8 cellular contexts compared by ENCODE assay signal in genomic region chr17:18038861-18039534, GRCh38. TPM values are rescaled to one million over a fixed set of nuclear protein-coding genes. Genes with fewer than 3 reads are reported as not detected.
A peak's percentile ranks its signal among the peaks of the same experiment; 100 is the strongest.
DNase-seq lines count a peak whose midpoint lies in the region; ATAC-seq, FAIRE-seq and TF ChIP-seq lines count a peak whose summit lies in the region.

Gene ATPAF2, minus strand, starts transcription at chr17:18039168. Its CDS starts 155 bp downstream, at chr17:18039013.
Gene GID4, plus strand, starts transcription at chr17:18039408. Its CDS starts 57 bp downstream, at chr17:18039465.

- H3K79me2 ChIP-seq in HepG2 (ENCODE audit: insufficient read depth, low read length), result peaks cover 21% of the 10 kb centered on the region

- peaks cover 28% of the 10 kb centered on the region for H3K4me1 ChIP-seq in CD4-positive, CD25-positive, alpha-beta regulatory T cell (ENCODE audit: control insufficient read depth, insufficient read depth, low read length, poor library complexity, severe bottlenecking)
- peaks cover 60% of the 10 kb centered on the region for H3K4me1 ChIP-seq in HepG2 (ENCODE audit: insufficient read depth, low read length)

- no peaks in the 10 kb centered on the region for H3K9me3 Mint-ChIP-seq in CD4-positive, CD25-positive, alpha-beta regulatory T cell

- POLR2A ChIA-PET in HepG2 (lab: Yijun Ruan, JAX), result no interaction called here

- intact Hi-C loops in HepG2 (cut with micrococcal nuclease; ENCODE audit: unreplicated experiment), result no loop called here

- H3K4me3 ChIP-seq in CD4-positive, CD25-positive, alpha-beta regulatory T cell (ENCODE audit: low read depth, low read length), result peak within 1 kb of the TSS; percentile 80
- peak within 1 kb of the TSS; percentile 73 to 89 (median 89) for H3K4me3 ChIP-seq in HepG2 (replicated peaks in 1 of 3; ENCODE audit: insufficient read depth in 1 of 3, low read depth in 2 of 3, low read length in 3 of 3)

- CTCF ChIA-PET in HepG2 (lab: Yijun Ruan, JAX; ENCODE audit: low intra/inter-chr PET ratio, low total read pairs), result no interaction called here

- H3K9ac ChIP-seq in HepG2 (ENCODE audit: insufficient read depth, low read depth, low read length), result peak within 1 kb of the TSS; percentile 81

- H3K36me3 ChIP-seq in CD4-positive, CD25-positive, alpha-beta regulatory T cell (ENCODE audit: control insufficient read depth, insufficient read depth, low read length), result no peaks in the 10 kb centered on the region
- H3K36me3 ChIP-seq in HepG2 (replicated peaks in 1 of 2; ENCODE audit: control insufficient read depth in 1 of 2, insufficient read depth in 2 of 2, low read length in 2 of 2), result 0 out of 5 replicates have a peak, but pooled peaks cover 0 to under 1% of the 10 kb centered on the region in 2 experiments

- WGBS in HepG2 (ENCODE audit: low lambda C conversion rate), result 1% methylated on average over 15 of the region's 67 CpGs

- H3K27ac Mint-ChIP-seq in CD4-positive, CD25-positive, alpha-beta regulatory T cell, result peak within 1 kb of the TSS; percentile 92 to 99 (median 97)

- H3K9me3 ChIP-seq in CD4-positive, CD25-positive, alpha-beta regulatory T cell (ENCODE audit: control insufficient read depth in 2 of 2, low read length in 2 of 2), result no peaks in the 10 kb centered on the region
- H3K9me3 ChIP-seq in HepG2 (ENCODE audit: low read length), result no peaks in the 10 kb centered on the region

- H3K27me3 Mint-ChIP-seq in CD4-positive, CD25-positive, alpha-beta regulatory T cell, result no peaks in the 10 kb centered on the region

- H3K4me1 Mint-ChIP-seq in CD4-positive, CD25-positive, alpha-beta regulatory T cell, result peaks cover 12 to 54% (median 35%) of the 10 kb centered on the region in 4 donors

- DNase-seq in CD4-positive, CD25-positive, alpha-beta regulatory T cell, result peak; percentile 99 to 100 (median 100)
- DNase-seq in NCI-H748 treated with DMSO at 0.1 percent for 48 hours (lab: John Stamatoyannopoulos, UW), result peak; percentile 99
- DNase-seq in activated CD4-positive, alpha-beta T cell treated with anti-CD3 and anti-CD28 coated beads, Interleukin-2, amount 50 U/mL, for 4 hours, result peak; percentile 99
- peak; percentile 100 for DNase-seq in dermis blood vessel endothelial cell
- DNase-seq in HepG2 (ENCODE audit: low spot score), result peak; percentile 96
- DNase-seq in stimulated activated CD4-positive, alpha-beta T cell treated with anti-CD3 and anti-CD28 coated beads, Interleukin-2, amount 100 ng/mL, for 48 hours, result peak; percentile 99 to 100

- TF ChIP-seq RAD21 in HepG2 (CRISPR knock-in tag; IDR thresholded peaks at IDR 0.05), result peak; percentile 55

- in situ Hi-C loops in HepG2 (cut with HindIII; ENCODE audit: extremely low pct_ligation_motif_present, low pct_unique_long_range_greater_than_20kb), result loop anchor here (10.0 kb wide), 1 partner anchor 144 kb away; no protein-coding TSS in a partner anchor

- no peaks in the 10 kb centered on the region; the same call in 1 of the 2 replicates for H4K20me1 ChIP-seq in HepG2 (ENCODE audit: insufficient read depth, low read length)

- H3K27ac ChIP-seq in CD4-positive, CD25-positive, alpha-beta regulatory T cell (ENCODE audit: insufficient read depth, low read length, poor library complexity, severe bottlenecking), result peak within 1 kb of the TSS; percentile 78
- H3K27ac ChIP-seq in HepG2 (ENCODE audit: extremely low read length, insufficient read depth, low read length), result peak within 1 kb of the TSS; percentile 58

- ATAC-seq in CD4-positive, CD25-positive, alpha-beta regulatory T cell (ENCODE audit: low read depth in 2 of 2), result peak; percentile 95
- peak; percentile 87 for ATAC-seq in GM19395 (IDR thresholded peaks at IDR 0.05; ENCODE audit: unreplicated experiment)
- ATAC-seq in HG03558 (IDR thresholded peaks at IDR 0.05; ENCODE audit: extremely low read depth, unreplicated experiment), result peak; percentile 58
- ATAC-seq in HepG2, result peak; percentile 90

- peak; percentile 40 for TF ChIP-seq CTCF in HepG2 (CRISPR knock-in tag; IDR thresholded peaks at IDR 0.05)

- H2AFZ ChIP-seq in HepG2 (ENCODE audit: low read length), result no peak within 1 kb of the TSS

- TF ChIP-seq EP300 in HepG2 (IDR thresholded peaks at IDR 0.05; ENCODE audit: low read depth in 2 of 2, low read length in 2 of 2) (0 out of 4 replicates have a peak, but pooled peaks of 1 of the 2 experiments have one; percentile 32), HepG2 (CRISPR knock-in tag; IDR thresholded peaks at IDR 0.05; ENCODE audit: borderline replicate concordance) (no peak)

- H3K4me2 ChIP-seq in HepG2 (ENCODE audit: low read depth, low read length), result peak within 1 kb of the TSS; percentile 88

- no TSS peak for BruUV-seq in HepG2 (replicated peaks; lab: Mats Ljungman, UMichigan)

- TF ChIP-seq POLR2A in HepG2 (IDR thresholded peaks at IDR 0.05; ENCODE audit: insufficient read depth in 1 of 2, low read depth in 2 of 2, low read length in 2 of 2), result peak; percentile 71 to 83

- H3K4me3 Mint-ChIP-seq in CD4-positive, CD25-positive, alpha-beta regulatory T cell, result peak within 1 kb of the TSS; percentile 96 to 97 (median 97)

- H3K27me3 ChIP-seq in CD4-positive, CD25-positive, alpha-beta regulatory T cell (ENCODE audit: control insufficient read depth, insufficient read depth, low read length), result no peaks in the 10 kb centered on the region
- no peaks in the 10 kb centered on the region; a peak in 1 of 5 replicates for H3K27me3 ChIP-seq in HepG2 (ENCODE audit: control insufficient read depth in 1 of 2, insufficient read depth in 2 of 2, low read length in 2 of 2)

- peak; percentile 89 for FAIRE-seq in HepG2 (lab: Jason Lieb, UNC)

- no peaks in the 10 kb centered on the region for H3K36me3 Mint-ChIP-seq in CD4-positive, CD25-positive, alpha-beta regulatory T cell

TF ChIP-seq in HepG2, 621 proteins besides CTCF, POLR2A, EP300 and RAD21 (continues in another document):
- TF ChIP-seq ZNF777 (CRISPR knock-in tag; IDR thresholded peaks at IDR 0.05), result peak; percentile 35; the same call in 1 of the 2 replicates
- TF ChIP-seq TARDBP (CRISPR knock-in tag; IDR thresholded peaks at IDR 0.05), result peak; percentile 80; the same call in 1 of the 2 replicates
- no peak for TF ChIP-seq ZNF224 (CRISPR knock-in tag; IDR thresholded peaks at IDR 0.05)
- 0 out of 2 replicates have a peak, but pooled peaks have one; percentile 48 for TF ChIP-seq HIVEP1 (CRISPR knock-in tag; IDR thresholded peaks at IDR 0.05)
- peak; percentile 40; the same call in 1 of the 2 replicates for TF ChIP-seq FOSL2 (CRISPR knock-in tag; IDR thresholded peaks at IDR 0.05)

RNA-seq across cellular contexts. Expression of gene ATPAF2, which starts in this region (rescaled TPM):
- total RNA-seq in CD4-positive, CD25-positive, alpha-beta regulatory T cell, result 25.1 TPM
- 10 to 100 TPM; 10.9 to 16.4 (median 13.0) TPM for polyA plus RNA-seq in CD4-positive, CD25-positive, alpha-beta regulatory T cell
- 21.2 and 21.3 TPM in 2 replicates for total RNA-seq in dermis blood vessel endothelial cell
- total RNA-seq in HepG2 (2016; rRNA removed; fragmentation: Illumina TruSeq; extraction: Trizol), result 14.2 and 15.0 TPM in 2 replicates
- 8.8 and 12.0 TPM in 2 replicates for total RNA-seq in HepG2 (2016; cell fraction: cytosol; rRNA removed; fragmentation: Illumina TruSeq; extraction: Trizol; ENCODE audit: low read depth)
- 14.9 and 18.9 TPM in 2 replicates for total RNA-seq in HepG2 (2016; cell fraction: insoluble cytoplasmic fraction; rRNA removed; fragmentation: Illumina TruSeq; extraction: Trizol)
- total RNA-seq in HepG2 (2016; cell fraction: membrane; rRNA removed; fragmentation: Illumina TruSeq; extraction: Trizol), result 9.7 and 14.4 TPM in 2 replicates
- 12.8 and 14.7 TPM in 2 replicates for total RNA-seq in HepG2 (2016; cell fraction: nucleus; rRNA removed; fragmentation: Illumina TruSeq; extraction: Trizol)
- 16.0 and 16.5 TPM in 2 replicates for polyA plus RNA-seq in HepG2 (2011; rRNA removed)
- polyA plus RNA-seq in HepG2 (2011; cell fraction: cytosol; rRNA removed), result 8.0 and 9.7 TPM in 2 replicates
- 46.6 and 61.0 TPM in 2 replicates for polyA plus RNA-seq in HepG2 (2011; cell fraction: nucleus; rRNA removed)
- polyA plus RNA-seq in HepG2 (2012), result 10.3 and 10.4 TPM in 2 replicates
- polyA plus RNA-seq in HepG2 (2016; cell fraction: cytosol; fragmentation: Illumina TruSeq; extraction: Trizol; ENCODE audit: low read depth), result 8.0 and 11.6 TPM in 2 replicates
- 19.2 and 26.7 TPM in 2 replicates for polyA plus RNA-seq in HepG2 (2016; cell fraction: insoluble cytoplasmic fraction; fragmentation: Illumina TruSeq; extraction: Trizol; ENCODE audit: low read depth)
- polyA plus RNA-seq in HepG2 (2016; cell fraction: membrane; fragmentation: Illumina TruSeq; extraction: Trizol; ENCODE audit: low read depth), result 11.3 and 19.5 TPM in 2 replicates
- polyA plus RNA-seq in HepG2 (2016; cell fraction: nucleus; fragmentation: Illumina TruSeq; extraction: Trizol; ENCODE audit: insufficient read depth, low read depth), result 37.0 and 37.2 TPM in 2 replicates
- 18.0 and 28.2 TPM in 2 replicates for polyA minus RNA-seq in HepG2 (2011; rRNA and poly(A)+ RNA removed; ENCODE audit: low replicate concordance)
- polyA minus RNA-seq in HepG2 (2011; cell fraction: cytosol; rRNA and poly(A)+ RNA removed), result 7.1 and 8.4 TPM in 2 replicates
- 23.1 and 28.8 TPM in 2 replicates for polyA minus RNA-seq in HepG2 (2011; cell fraction: nucleus; rRNA and poly(A)+ RNA removed)

RNA-seq across cellular contexts. Expression of gene GID4, which starts in this region (rescaled TPM):
- total RNA-seq in CD4-positive, CD25-positive, alpha-beta regulatory T cell, result 7.3 TPM
- 1 to 10 TPM; 5.1 to 7.0 (median 5.2) TPM for polyA plus RNA-seq in CD4-positive, CD25-positive, alpha-beta regulatory T cell
- total RNA-seq in dermis blood vessel endothelial cell, result 6.3 and 8.8 TPM in 2 replicates
- 4.3 and 5.5 TPM in 2 replicates for total RNA-seq in HepG2 (2016; rRNA removed; fragmentation: Illumina TruSeq; extraction: Trizol)
- 2.5 and 4.3 TPM in 2 replicates for total RNA-seq in HepG2 (2016; cell fraction: cytosol; rRNA removed; fragmentation: Illumina TruSeq; extraction: Trizol; ENCODE audit: low read depth)
- 4.4 and 4.8 TPM in 2 replicates for total RNA-seq in HepG2 (2016; cell fraction: insoluble cytoplasmic fraction; rRNA removed; fragmentation: Illumina TruSeq; extraction: Trizol)
- total RNA-seq in HepG2 (2016; cell fraction: membrane; rRNA removed; fragmentation: Illumina TruSeq; extraction: Trizol), result 6.5 and 7.9 TPM in 2 replicates
- 2.7 and 3.1 TPM in 2 replicates for total RNA-seq in HepG2 (2016; cell fraction: nucleus; rRNA removed; fragmentation: Illumina TruSeq; extraction: Trizol)
- 4.7 and 6.1 TPM in 2 replicates for polyA plus RNA-seq in HepG2 (2011; rRNA removed)
- polyA plus RNA-seq in HepG2 (2011; cell fraction: cytosol; rRNA removed), result 2.8 and 3.4 TPM in 2 replicates
- 4.1 and 4.6 TPM in 2 replicates for polyA plus RNA-seq in HepG2 (2011; cell fraction: nucleus; rRNA removed)
- 8.4 and 8.9 TPM in 2 replicates for polyA plus RNA-seq in HepG2 (2012)
- polyA plus RNA-seq in HepG2 (2016; cell fraction: cytosol; fragmentation: Illumina TruSeq; extraction: Trizol; ENCODE audit: low read depth), result 7.0 and 8.5 TPM in 2 replicates
- 5.8 and 6.7 TPM in 2 replicates for polyA plus RNA-seq in HepG2 (2016; cell fraction: insoluble cytoplasmic fraction; fragmentation: Illumina TruSeq; extraction: Trizol; ENCODE audit: low read depth)
- polyA plus RNA-seq in HepG2 (2016; cell fraction: membrane; fragmentation: Illumina TruSeq; extraction: Trizol; ENCODE audit: low read depth), result 7.0 and 8.2 TPM in 2 replicates
- 4.4 and 6.0 TPM in 2 replicates for polyA plus RNA-seq in HepG2 (2016; cell fraction: nucleus; fragmentation: Illumina TruSeq; extraction: Trizol; ENCODE audit: insufficient read depth, low read depth)
- 8.2 and 20.5 TPM in 2 replicates for polyA minus RNA-seq in HepG2 (2011; rRNA and poly(A)+ RNA removed; ENCODE audit: low replicate concordance)
- 3.7 and 4.2 TPM in 2 replicates for polyA minus RNA-seq in HepG2 (2011; cell fraction: cytosol; rRNA and poly(A)+ RNA removed)
- 6.4 and 10.4 TPM in 2 replicates for polyA minus RNA-seq in HepG2 (2011; cell fraction: nucleus; rRNA and poly(A)+ RNA removed)

Comparison
In these comparisons a context has a peak if more than half of its experiments do, and no peak if none do; other contexts are left out.
1. Peak in every context shown above with its lines: DNase-seq, ATAC-seq, H3K4me3 ChIP-seq and H3K27ac ChIP-seq.